28 cellular contexts compared by ENCODE assay signal in the genomic region with DNA sequence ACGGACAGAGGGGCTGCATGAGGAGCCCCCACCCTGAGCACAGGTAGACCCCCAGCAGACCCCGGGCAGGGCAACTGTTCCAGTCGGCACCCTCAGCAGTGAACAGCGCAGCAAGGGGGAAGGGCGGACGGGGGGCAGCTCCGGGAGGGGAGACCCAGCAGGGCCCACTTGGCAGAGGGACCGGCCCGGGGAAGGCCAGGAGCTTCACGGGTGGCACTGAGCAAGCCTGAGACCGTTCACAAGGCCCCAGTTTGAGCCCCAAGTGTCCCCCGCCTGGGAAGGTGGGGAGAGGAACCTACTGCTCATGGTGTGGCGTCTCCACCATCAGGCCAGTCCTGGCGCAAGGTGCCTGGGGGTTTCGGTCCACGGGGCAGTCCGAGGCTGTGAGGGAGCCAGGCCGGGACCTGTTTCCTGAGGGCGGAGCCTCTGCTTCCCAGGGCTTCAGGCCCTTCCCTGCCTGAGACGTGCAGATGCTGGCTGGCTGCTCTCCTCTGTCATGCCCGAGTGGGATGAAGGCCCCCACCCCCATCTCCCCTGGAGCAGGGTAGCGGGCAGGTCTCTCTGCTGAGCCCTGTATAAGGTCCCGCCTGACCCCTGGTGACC. TPM values are rescaled to one million over a fixed set of nuclear protein-coding genes. Genes with fewer than 3 reads are reported as not detected.
"Had no signal": no experiment of that assay in that cellular context is flagged by ENCODE, and none has a peak within 500 bp of the region (broad histone marks: within the 10 kb centered on the region; RNA-seq: fewer than 3 reads in every experiment).

No MANE protein-coding gene starts in this region.

- ATAC-seq: activated CD4-positive, CD25-positive, alpha-beta regulatory T cell treated with anti-CD3 and anti-CD28 coated beads, Interleukin-2, amount 50 U/mL, for 24 hours; activated CD8-positive, alpha-beta memory T cell treated with anti-CD3 and anti-CD28 coated beads, Interleukin-2, amount 10 ng/mL, durations not matched to agents 7 days and 5 days; SK-N-SH treated with all-trans-retinoic acid at 6 μM for 48 hours had no signal

- DNase-seq: activated CD4-positive, alpha-beta T cell treated with anti-CD3 and anti-CD28 coated beads for 4 hours; activated CD8-positive, alpha-beta memory T cell treated with anti-CD3 and anti-CD28 coated beads, Interleukin-2, amount 10 ng/mL, durations not matched to agents 7 days and 5 days; activated effector memory CD4-positive, alpha-beta T cell treated with Interleukin-2 at 50 U/mL for 16 hours; activated naive CD4-positive, alpha-beta T cell; activated T-cell treated with anti-CD3 and anti-CD28 coated beads, Interleukin-2, amount 50 U/mL, for 24 hours; IMR-90; Kasumi-1; KBM-7; NCI-H1105 treated with DMSO at 0.1 percent for 48 hours; NCI-H1436 treated with DMSO at 0.1 percent for 48 hours; NCI-H187; NCI-H2081; NCI-H510A treated with DMSO at 0.1 percent for 48 hours; NCI-H69; NK-92 treated with Interleukin-12 subunit alpha and Interleukin-12 subunit beta, amount 100 ng/mL, for 24 hours; OCI-M1; Peyer's patch; SHP77; SW 1271 had no signal

- H3K9me3 Mint-ChIP-seq: activated naive CD4-positive, alpha-beta T cell treated with anti-CD3 and anti-CD28 coated beads, Interleukin-2, amount 50 U/mL, for 24 hours had no signal

- H3K27ac ChIP-seq: Peyer's patch, RWPE1, SJSA1 had no signal

- H3K27me3 Mint-ChIP-seq: activated CD8-positive, alpha-beta memory T cell treated with anti-CD3 and anti-CD28 coated beads, Interleukin-2, amount 10 ng/mL, durations not matched to agents 7 days and 5 days; activated naive CD4-positive, alpha-beta T cell treated with anti-CD3 and anti-CD28 coated beads, Interleukin-2, amount 50 U/mL, for 24 hours; activated T-cell treated with anti-CD3 and anti-CD28 coated beads, Interleukin-2, amount 50 U/mL, for 24 hours; brain had no signal

- H3K27ac Mint-ChIP-seq: activated CD8-positive, alpha-beta memory T cell treated with anti-CD3 and anti-CD28 coated beads, Interleukin-2, amount 10 ng/mL, durations not matched to agents 7 days and 5 days; activated naive CD4-positive, alpha-beta T cell treated with anti-CD3 and anti-CD28 coated beads, Interleukin-2, amount 50 U/mL, for 24 hours; activated T-cell treated with anti-CD3 and anti-CD28 coated beads, Interleukin-2, amount 50 U/mL, for 24 hours; activated T-helper 1 cell treated with anti-CD3 and anti-CD28 coated beads, Interleukin-12 subunit alpha, Interleukin-12 subunit beta, Interleukin-2, Interleukin-4 antibody, amounts not matched to agents 30 ng/mL and 10 ng/mL and 1 ng/mL, durations not matched to agents 14 hours and 24 hours and 36 hours; brain had no signal

- H3K4me1 Mint-ChIP-seq: activated CD8-positive, alpha-beta memory T cell treated with anti-CD3 and anti-CD28 coated beads, Interleukin-2, amount 10 ng/mL, durations not matched to agents 7 days and 5 days; activated naive CD4-positive, alpha-beta T cell treated with anti-CD3 and anti-CD28 coated beads, Interleukin-2, amount 50 U/mL, for 24 hours; brain had no signal

- H3K4me3 ChIP-seq: Peyer's patch, SJSA1 had no signal

- H3K9me3 ChIP-seq: Peyer's patch had no signal

- H3K36me3 Mint-ChIP-seq: activated naive CD4-positive, alpha-beta T cell treated with anti-CD3 and anti-CD28 coated beads, Interleukin-2, amount 50 U/mL, for 24 hours had no signal

- H3K27me3 ChIP-seq: Peyer's patch, SJSA1 had no signal

- H3K4me3 Mint-ChIP-seq: activated CD8-positive, alpha-beta memory T cell treated with anti-CD3 and anti-CD28 coated beads, Interleukin-2, amount 10 ng/mL, durations not matched to agents 7 days and 5 days; activated naive CD4-positive, alpha-beta T cell treated with anti-CD3 and anti-CD28 coated beads, Interleukin-2, amount 50 U/mL, for 24 hours; activated T-cell treated with anti-CD3 and anti-CD28 coated beads, Interleukin-2, amount 50 U/mL, for 24 hours; activated T-helper 1 cell treated with anti-CD3 and anti-CD28 coated beads, Interleukin-12 subunit alpha, Interleukin-12 subunit beta, Interleukin-2, Interleukin-4 antibody, amounts not matched to agents 30 ng/mL and 10 ng/mL and 1 ng/mL, durations not matched to agents 14 hours and 24 hours and 36 hours; brain had no signal

- H3K36me3 ChIP-seq: Peyer's patch, SJSA1 had no signal

- H3K4me1 ChIP-seq: Peyer's patch, SJSA1 had no signal

- FAIRE-seq: astrocyte had no signal

RNA-seq across cellular contexts. Expression of a gene that starts 54.4 kb away (rescaled TPM):
- total RNA-seq: activated CD8-positive, alpha-beta memory T cell treated with anti-CD3 and anti-CD28 coated beads, Interleukin-2, amount 10 ng/mL, durations not matched to agents 7 days and 5 days; activated T-helper 1 cell treated with anti-CD3 and anti-CD28 coated beads, Interleukin-12 subunit alpha, Interleukin-12 subunit beta, Interleukin-2, Interleukin-4 antibody, amounts not matched to agents 30 ng/mL and 10 ng/mL and 1 ng/mL, durations not matched to agents 14 hours and 24 hours and 36 hours; astrocyte; IMR-90; SJSA1; T-helper 1 cell treated with Interleukin-12 subunit alpha and Interleukin-12 subunit beta and Interleukin-4 antibody, amounts not matched to agents 30 ng/mL and 1 ng/mL, for 36 hours had no signal
- polyA plus RNA-seq: IMR-90 had no signal
